14 cellular contexts compared by ENCODE assay signal in genomic region chr18:33282709-33283333, GRCh38.
"Had no signal": no experiment of that assay in that cellular context is flagged by ENCODE, and none has a peak within 500 bp of the region (broad histone marks: within the 10 kb centered on the region; RNA-seq: fewer than 3 reads in every experiment).

No MANE protein-coding gene starts in this region.

- H3K9ac ChIP-seq: parathyroid adenoma had no signal

- H3K9me3 ChIP-seq: transverse colon had no signal

- H3K4me1 Mint-ChIP-seq: activated CD8-positive, alpha-beta memory T cell treated with anti-CD3 and anti-CD28 coated beads, Interleukin-2, amount 10 ng/mL, durations not matched to agents 7 days and 5 days had no signal

- H3K4me1 ChIP-seq: parathyroid adenoma, transverse colon had no signal

- H3K4me3 ChIP-seq: skin epidermis, transverse colon had no signal

- H3K9me3 Mint-ChIP-seq: activated T-cell treated with anti-CD3 and anti-CD28 coated beads, Interleukin-2, amount 50 U/mL, for 24 hours had no signal

- H3K27ac Mint-ChIP-seq: activated CD8-positive, alpha-beta memory T cell treated with anti-CD3 and anti-CD28 coated beads, Interleukin-2, amount 10 ng/mL, durations not matched to agents 7 days and 5 days; activated naive CD8-positive, alpha-beta T cell; activated T-cell treated with anti-CD3 and anti-CD28 coated beads, Interleukin-2, amount 50 U/mL, for 24 hours had no signal

- H3K27ac ChIP-seq: parathyroid adenoma, skin epidermis, transverse colon had no signal

- H3K27me3 ChIP-seq: transverse colon had no signal

- H3K36me3 Mint-ChIP-seq: activated CD8-positive, alpha-beta memory T cell treated with anti-CD3 and anti-CD28 coated beads, Interleukin-2, amount 10 ng/mL, durations not matched to agents 7 days and 5 days; activated naive CD8-positive, alpha-beta T cell had no signal

- DNase-seq: activated CD4-positive, alpha-beta T cell treated with anti-CD3 and anti-CD28 coated beads, Interleukin-2, amount 50 U/mL, for 48 hours; activated CD8-positive, alpha-beta memory T cell treated with anti-CD3 and anti-CD28 coated beads, Interleukin-2, amount 10 ng/mL, durations not matched to agents 7 days and 5 days; activated effector memory CD4-positive, alpha-beta T cell treated with Interleukin-2 at 50 U/mL for 16 hours; activated T-cell treated with anti-CD3 and anti-CD28 coated beads, Interleukin-2, amount 50 U/mL, for 24 hours; foreskin melanocyte; midbrain; substantia nigra; T-helper 2 cell; transverse colon had no signal

- H3K36me3 ChIP-seq: transverse colon had no signal

- H3K27me3 Mint-ChIP-seq: activated CD8-positive, alpha-beta memory T cell treated with anti-CD3 and anti-CD28 coated beads, Interleukin-2, amount 10 ng/mL, durations not matched to agents 7 days and 5 days; activated naive CD8-positive, alpha-beta T cell; activated T-cell treated with anti-CD3 and anti-CD28 coated beads, Interleukin-2, amount 50 U/mL, for 24 hours had no signal

- H3K4me3 Mint-ChIP-seq: activated CD8-positive, alpha-beta memory T cell treated with anti-CD3 and anti-CD28 coated beads, Interleukin-2, amount 10 ng/mL, durations not matched to agents 7 days and 5 days; activated naive CD8-positive, alpha-beta T cell; activated T-cell treated with anti-CD3 and anti-CD28 coated beads, Interleukin-2, amount 50 U/mL, for 24 hours had no signal

- ATAC-seq: activated CD4-positive, CD25-positive, alpha-beta regulatory T cell treated with anti-CD3 and anti-CD28 coated beads, Interleukin-2, amount 50 U/mL, for 24 hours; activated CD8-positive, alpha-beta memory T cell treated with anti-CD3 and anti-CD28 coated beads, Interleukin-2, amount 10 ng/mL, durations not matched to agents 7 days and 5 days; SK-N-SH treated with all-trans-retinoic acid at 6 μM for 48 hours had no signal
